In the genomic region with DNA sequence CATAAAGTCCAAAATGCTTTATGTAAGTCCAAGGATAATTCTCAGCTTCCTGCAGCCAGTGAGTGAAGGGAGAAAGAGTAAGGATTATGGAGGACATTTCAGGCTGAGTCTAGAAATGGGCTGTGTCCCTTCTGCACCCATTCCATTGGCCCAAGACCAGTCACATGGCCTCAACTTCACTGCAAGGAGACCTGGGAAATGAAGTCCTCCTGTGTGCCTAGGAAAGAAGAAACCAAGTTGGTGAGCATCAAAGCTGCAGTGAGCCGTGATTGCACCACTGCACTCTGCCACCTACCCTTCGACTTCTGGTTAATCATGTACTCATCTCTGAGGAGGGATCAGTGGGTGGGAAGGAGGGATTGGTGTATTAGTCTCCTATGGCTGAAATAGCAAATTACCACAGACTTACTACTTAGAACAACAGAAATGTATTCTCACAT, we compare ENCODE assay signal across 8 cellular contexts. TPM values are rescaled to one million over a fixed set of nuclear protein-coding genes. Genes with fewer than 3 reads are reported as not detected.
DNase-seq lines count a peak whose midpoint lies in the region; ATAC-seq and TF ChIP-seq lines count a peak whose summit lies in the region.

No MANE protein-coding gene starts in this region.

- H3K27ac Mint-ChIP-seq in activated CD4-positive, alpha-beta memory T cell treated with anti-CD3 and anti-CD28 coated beads, Interleukin-2, amount 10 ng/mL, durations not matched to agents 7 days and 5 days: peak overlapping the region; percentile 44
- no peak overlapping the region for H3K27ac Mint-ChIP-seq in glutamatergic neuron (ENCODE audit: unreplicated experiment)

- POLR2A ChIA-PET in activated CD4-positive, alpha-beta memory T cell treated with anti-CD3 and anti-CD28 coated beads, Interleukin-2, amount 10 ng/mL, durations not matched to agents 7 days and 5 days (lab: Charles Lee): no interaction called here

- no peak overlapping the region; the same call in 1 of the 2 replicates for H3K4me3 ChIP-seq in GM12864 (ENCODE audit: low read depth, low read length)

- no peak overlapping the region for H3K4me3 Mint-ChIP-seq in activated CD4-positive, alpha-beta memory T cell treated with anti-CD3 and anti-CD28 coated beads, Interleukin-2, amount 10 ng/mL, durations not matched to agents 7 days and 5 days
- H3K4me3 Mint-ChIP-seq in glutamatergic neuron (ENCODE audit: unreplicated experiment): no peak overlapping the region

- no peaks in the 10 kb centered on the region for H3K27me3 Mint-ChIP-seq in activated CD4-positive, alpha-beta memory T cell treated with anti-CD3 and anti-CD28 coated beads, Interleukin-2, amount 10 ng/mL, durations not matched to agents 7 days and 5 days
- H3K27me3 Mint-ChIP-seq in glutamatergic neuron (ENCODE audit: unreplicated experiment): peaks cover 10% of the 10 kb centered on the region

- CTCF ChIA-PET in activated CD4-positive, alpha-beta memory T cell treated with anti-CD3 and anti-CD28 coated beads, Interleukin-2, amount 10 ng/mL, durations not matched to agents 7 days and 5 days (lab: Charles Lee): interaction anchor here (0.8 to 2.9 kb wide), 4 partner anchors 10 to 145 kb away, joined by 3 to 12 read pairs (median 8); no protein-coding TSS in a partner anchor

- no peak for TF ChIP-seq CTCF in GM12864 (IDR thresholded peaks at IDR 0.05; ENCODE audit: low read depth, low read length, missing control alignments)
- TF ChIP-seq CTCF in glutamatergic neuron (IDR thresholded peaks at IDR 0.05; ENCODE audit: partially characterized antibody, unreplicated experiment): no peak

- H3K36me3 Mint-ChIP-seq in activated CD4-positive, alpha-beta memory T cell treated with anti-CD3 and anti-CD28 coated beads, Interleukin-2, amount 10 ng/mL, durations not matched to agents 7 days and 5 days (ENCODE audit: low read depth): peaks cover 29% of the 10 kb centered on the region
- H3K36me3 Mint-ChIP-seq in glutamatergic neuron (ENCODE audit: unreplicated experiment): peaks cover 4% of the 10 kb centered on the region

- ATAC-seq in HG02623 (IDR thresholded peaks at IDR 0.05; ENCODE audit: unreplicated experiment) (peak; percentile 44), esophagus mucosa (peak; percentile 77), HG02588 (IDR thresholded peaks at IDR 0.05; ENCODE audit: unreplicated experiment) (no peak)

- DNase-seq in GM12864 (ENCODE audit: low read depth): peak; percentile 76
- DNase-seq in NCI-H69 (lab: John Stamatoyannopoulos, UW): peak; percentile 21
- peak; percentile 71 for DNase-seq in activated CD4-positive, alpha-beta memory T cell treated with anti-CD3 and anti-CD28 coated beads, Interleukin-2, amount 10 ng/mL, durations not matched to agents 7 days and 5 days
- DNase-seq in nucleus accumbens (lab: John Stamatoyannopoulos, UW): peak in 35 of 56 donors; percentile 5 to 78 (median 36)
- no peak for DNase-seq in glutamatergic neuron

- H3K9me3 Mint-ChIP-seq in activated CD4-positive, alpha-beta memory T cell treated with anti-CD3 and anti-CD28 coated beads, Interleukin-2, amount 10 ng/mL, durations not matched to agents 7 days and 5 days: no peaks in the 10 kb centered on the region
- peaks cover 10% of the 10 kb centered on the region for H3K9me3 Mint-ChIP-seq in glutamatergic neuron (ENCODE audit: unreplicated experiment)

- peaks cover 71% of the 10 kb centered on the region for H3K4me1 Mint-ChIP-seq in activated CD4-positive, alpha-beta memory T cell treated with anti-CD3 and anti-CD28 coated beads, Interleukin-2, amount 10 ng/mL, durations not matched to agents 7 days and 5 days
- H3K4me1 Mint-ChIP-seq in glutamatergic neuron (ENCODE audit: low read depth, unreplicated experiment): no peaks in the 10 kb centered on the region

RNA-seq across cellular contexts. Expression of gene CD37, which starts 3.6 kb away (rescaled TPM):
- 100 to 1,000 TPM; 278 to 299 TPM for total RNA-seq in activated CD4-positive, alpha-beta memory T cell treated with anti-CD3 and anti-CD28 coated beads, Interleukin-2, amount 10 ng/mL, durations not matched to agents 7 days and 5 days
- total RNA-seq in esophagus mucosa: 3.5 TPM
- not detected for total RNA-seq in glutamatergic neuron (ENCODE audit: unreplicated experiment)

RNA-seq across cellular contexts. Expression of gene SLC6A16, which starts 6.6 kb away (rescaled TPM):
- total RNA-seq in activated CD4-positive, alpha-beta memory T cell treated with anti-CD3 and anti-CD28 coated beads, Interleukin-2, amount 10 ng/mL, durations not matched to agents 7 days and 5 days: 1 to 10 TPM; 3.0 to 3.5 TPM
- total RNA-seq in esophagus mucosa: 0.48 TPM
- total RNA-seq in glutamatergic neuron (ENCODE audit: unreplicated experiment): 6.6 TPM

RNA-seq across cellular contexts. Expression of gene TEAD2, which starts 30.6 kb away (rescaled TPM):
- total RNA-seq in activated CD4-positive, alpha-beta memory T cell treated with anti-CD3 and anti-CD28 coated beads, Interleukin-2, amount 10 ng/mL, durations not matched to agents 7 days and 5 days: not detected
- total RNA-seq in esophagus mucosa (8.0 TPM), glutamatergic neuron (ENCODE audit: unreplicated experiment) (140 TPM)

RNA-seq across cellular contexts. Expression of gene DKKL1, which starts 32.0 kb away (rescaled TPM):
- not detected for total RNA-seq in activated CD4-positive, alpha-beta memory T cell treated with anti-CD3 and anti-CD28 coated beads, Interleukin-2, amount 10 ng/mL, durations not matched to agents 7 days and 5 days
- 0.24 TPM for total RNA-seq in esophagus mucosa
- total RNA-seq in glutamatergic neuron (ENCODE audit: unreplicated experiment): 2.8 TPM

RNA-seq across cellular contexts. Expression of gene KASH5, which starts 56.4 kb away (rescaled TPM):
- under 1 TPM; 0.73 to 0.81 TPM for total RNA-seq in activated CD4-positive, alpha-beta memory T cell treated with anti-CD3 and anti-CD28 coated beads, Interleukin-2, amount 10 ng/mL, durations not matched to agents 7 days and 5 days
- total RNA-seq in esophagus mucosa (not detected), glutamatergic neuron (ENCODE audit: unreplicated experiment) (0.49 TPM)

Comparison
In these comparisons a context has a peak if more than half of its experiments do, and no peak if none do; other contexts are left out.
1. RNA of gene CD37, which starts 3.6 kb away (total RNA-seq): 278 to 299 TPM in activated CD4-positive, alpha-beta memory T cell treated with anti-CD3 and anti-CD28 coated beads, Interleukin-2, amount 10 ng/mL, durations not matched to agents 7 days and 5 days; 3.5 TPM in esophagus mucosa (single experiment) and not detected in glutamatergic neuron (single experiment); every median in the first group is over 10 times any median in the second.
2. RNA of gene TEAD2, which starts 30.6 kb away (total RNA-seq): 140 TPM in glutamatergic neuron (single experiment); 8.0 TPM in esophagus mucosa (single experiment) and not detected in activated CD4-positive, alpha-beta memory T cell treated with anti-CD3 and anti-CD28 coated beads, Interleukin-2, amount 10 ng/mL, durations not matched to agents 7 days and 5 days; every median in the first group is over 10 times any median in the second.